ENCODE assay signal across 8 cellular contexts in genomic region chr14:50311337-50311973, GRCh38. TPM values are rescaled to one million over a fixed set of nuclear protein-coding genes. Genes with fewer than 3 reads are reported as not detected.
DNase-seq lines count a peak whose midpoint lies in the region; ATAC-seq, FAIRE-seq and TF ChIP-seq lines count a peak whose summit lies in the region.

No MANE protein-coding gene starts in this region.

- H3K4me1 ChIP-seq in A549 (peaks cover 22% of the 10 kb centered on the region), mononuclear cell (ENCODE audit: insufficient read depth, low read length) (peaks cover 21% of the 10 kb centered on the region)

- H3K36me3 Mint-ChIP-seq in chondrocyte (ENCODE audit: low read depth), result peaks cover 2% of the 10 kb centered on the region

- POLR2A ChIA-PET in A549 (lab: Yijun Ruan, JAX), result interaction anchor here (0.9 to 1.9 kb wide), 7 partner anchors 19 to 357 kb away, joined by 3 to 11 read pairs (median 5); partner anchors contain the start of genes MAP4K5, SAV1 and SOS2

- no peak for TF ChIP-seq RAD21 in A549 (conservative IDR thresholded peaks at IDR 0.05 in 1 of 2, IDR thresholded peaks at IDR 0.05 in 1 of 2)

- peaks cover 23% of the 10 kb centered on the region for H3K4me1 Mint-ChIP-seq in chondrocyte (ENCODE audit: low read depth)

- peak overlapping the region; percentile 99 for H3K27ac Mint-ChIP-seq in chondrocyte (ENCODE audit: unreplicated experiment)

- TF ChIP-seq POLR2A in A549 (IDR thresholded peaks at IDR 0.05; ENCODE audit: low read length), result no peak

- H3K27ac ChIP-seq in A549, result peak overlapping the region; percentile 91 to 96

- H3K9me3 ChIP-seq in A549 (no peaks in the 10 kb centered on the region), mononuclear cell (ENCODE audit: low read depth, low read length) (no peaks in the 10 kb centered on the region)

- TF ChIP-seq CTCF in A549 (IDR thresholded peaks at IDR 0.05), result peak; percentile 43; the same call in 2 of the 3 replicates
- TF ChIP-seq CTCF in GM12864 (IDR thresholded peaks at IDR 0.05; ENCODE audit: low read depth, low read length, missing control alignments), result peak; percentile 55
- TF ChIP-seq CTCF in chondrocyte (IDR thresholded peaks at IDR 0.05), result no peak

- peak overlapping the region; percentile 84 for H3K4me2 ChIP-seq in A549

- peak overlapping the region; percentile 56 for H3K4me3 ChIP-seq in A549
- peak overlapping the region; percentile 76 for H3K4me3 ChIP-seq in GM12864 (ENCODE audit: low read depth, low read length)
- H3K4me3 ChIP-seq in mononuclear cell (ENCODE audit: low read length), result peak overlapping the region; percentile 79

- peak overlapping the region; percentile 89 for H3K4me3 Mint-ChIP-seq in chondrocyte (ENCODE audit: unreplicated experiment)

- no peaks in the 10 kb centered on the region for H3K27me3 Mint-ChIP-seq in chondrocyte (ENCODE audit: low read depth)

- H3K9me3 Mint-ChIP-seq in chondrocyte (ENCODE audit: low read depth), result peaks cover 5% of the 10 kb centered on the region

- 7% methylated on average over 18 of the region's 18 CpGs for WGBS in A549 (ENCODE audit: missing lambda C conversion rate)

- CTCF ChIA-PET in A549 (lab: Yijun Ruan, JAX), result interaction anchor here (0.6 to 2.2 kb wide), 16 partner anchors 8 to 518 kb away, joined by 3 to 23 read pairs (median 3); no protein-coding TSS in a partner anchor

- ATAC-seq in A549 (peak in 1 of 2 experiments; percentile 0; a peak in 3 of 6 replicates), HG02798 (IDR thresholded peaks at IDR 0.05; ENCODE audit: poor library complexity, unreplicated experiment) (no peak)

- no peaks in the 10 kb centered on the region for H3K27me3 ChIP-seq in mononuclear cell (ENCODE audit: insufficient read depth, low read length)

- in situ Hi-C loops in G401 (cut with HindIII; ENCODE audit: low sequenced_read_pairs), result no loop called here

- DNase-seq in A549 (ENCODE audit: low read depth in 1 of 2, low spot score in 1 of 2) (peak in 1 of 2 experiments; percentile 90), GM12864 (ENCODE audit: low read depth) (no peak), NCI-H2227 treated with DMSO at 0.1 percent for 48 hours (lab: John Stamatoyannopoulos, UW) (peak; percentile 46), chondrocyte (ENCODE audit: low spot score) (no peak), GF-D8 (lab: John Stamatoyannopoulos, UW) (no peak), G401 (ENCODE audit: low spot score) (no peak)

- TF ChIP-seq EP300 in A549 (IDR thresholded peaks at IDR 0.05), result no peak

- no peak for FAIRE-seq in A549 (lab: Jason Lieb, UNC)

TF ChIP-seq in A549, 52 proteins besides CTCF, POLR2A, EP300 and RAD21:
- TF ChIP-seq HMGXB4 (CRISPR knock-in tag; IDR thresholded peaks at IDR 0.05; ENCODE audit: borderline replicate concordance), result no peak
- peak; percentile 12; the same call in 1 of the 3 replicates for TF ChIP-seq SMC3 (IDR thresholded peaks at IDR 0.05)

RNA-seq across cellular contexts. Expression of gene L2HGDH, which starts 0.6 kb away (rescaled TPM):
- polyA plus RNA-seq in A549 (2011; rRNA removed) (12.6 and 14.5 TPM in 2 replicates), A549 (2017; fragmentation: RNase III; extraction: RNeasy Plus Mini Kit Qiagen cat#74134 plus additional on column Dnase treatment) (17.4 to 18.1 TPM (median 18.0 TPM) in 3 replicates)
- 10.2 and 11.8 TPM in 2 replicates for polyA plus RNA-seq in A549 (2012; cell fraction: cytosol; rRNA removed)
- polyA plus RNA-seq in A549 (2012; cell fraction: nucleus; rRNA removed), result 4.8 and 6.6 TPM in 2 replicates
- 7.5 and 8.1 TPM in 2 replicates for polyA minus RNA-seq in A549 (2011; rRNA and poly(A)+ RNA removed)
- total RNA-seq in chondrocyte (5.4 to 5.9 TPM (median 5.8 TPM) in 3 replicates), mononuclear cell (1.2 TPM)
- total RNA-seq in G401 (2014; rRNA removed; shearing (Covaris generic)), result 23.0 and 31.6 TPM in 2 replicates

RNA-seq across cellular contexts. Expression of gene DMAC2L, which starts 0.7 kb away (rescaled TPM):
- polyA plus RNA-seq in A549 (2011; rRNA removed) (15.2 and 24.6 TPM in 2 replicates), A549 (2017; fragmentation: RNase III; extraction: RNeasy Plus Mini Kit Qiagen cat#74134 plus additional on column Dnase treatment) (10.0 to 15.2 TPM (median 14.0 TPM) in 3 replicates)
- polyA plus RNA-seq in A549 (2012; cell fraction: cytosol; rRNA removed), result 17.2 and 18.1 TPM in 2 replicates
- 7.6 and 8.9 TPM in 2 replicates for polyA plus RNA-seq in A549 (2012; cell fraction: nucleus; rRNA removed)
- 15.1 and 16.5 TPM in 2 replicates for polyA minus RNA-seq in A549 (2011; rRNA and poly(A)+ RNA removed)
- total RNA-seq in chondrocyte (9.9 to 17.3 TPM (median 13.5 TPM) in 3 replicates), mononuclear cell (12.8 TPM)
- 8.8 and 31.0 TPM in 2 replicates for total RNA-seq in G401 (2014; rRNA removed; shearing (Covaris generic))
